In the genomic region with DNA sequence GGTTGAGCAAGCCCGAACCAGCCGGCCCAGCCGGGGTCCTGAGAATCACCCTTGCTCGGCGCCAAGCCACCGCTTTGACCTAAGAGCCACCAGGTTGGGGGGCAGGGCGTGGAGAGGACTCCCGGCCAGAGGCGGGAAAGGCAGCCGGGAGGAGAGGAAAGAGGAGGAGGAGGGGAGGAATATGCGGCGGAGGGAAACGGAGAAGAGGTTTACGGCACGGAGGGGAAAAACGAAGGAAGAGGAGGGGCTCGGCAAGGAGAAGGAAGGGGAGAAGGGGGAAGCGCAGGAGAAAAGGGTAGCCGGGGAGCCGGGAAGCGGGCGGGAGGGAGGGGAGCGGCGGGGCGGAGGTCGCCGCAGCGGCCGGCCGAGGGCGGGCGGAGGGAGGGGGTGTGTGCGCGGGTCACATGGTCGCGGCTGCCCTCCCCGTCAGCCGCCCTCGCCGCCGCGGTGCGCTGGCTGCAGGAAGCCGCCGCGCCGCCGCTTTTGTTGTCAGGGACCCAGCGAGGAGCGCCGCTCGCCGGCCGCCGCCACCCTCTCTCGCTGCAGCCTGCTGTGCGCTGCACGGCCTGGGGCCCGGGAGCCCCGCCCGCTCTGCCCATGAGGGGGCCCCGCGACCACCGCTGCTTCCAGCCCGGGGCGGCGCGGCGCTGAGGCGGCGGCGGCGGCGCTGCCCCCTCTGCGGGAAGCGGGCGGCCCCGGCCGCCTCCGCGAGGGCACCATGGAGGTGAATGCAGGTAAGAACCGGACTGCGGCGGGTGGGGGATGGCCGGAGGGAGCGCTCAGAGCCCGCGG, we compare ENCODE assay signal across 8 cellular contexts. TPM values are rescaled to one million over a fixed set of nuclear protein-coding genes. Genes with fewer than 3 reads are reported as not detected.
DNase-seq lines count a peak whose midpoint lies in the region; ATAC-seq and TF ChIP-seq lines count a peak whose summit lies in the region.

NR1D2 (plus strand) TSS at position 426 of the 792 bp plus-strand sequence; CDS start at position 719, 293 bp downstream.

- DNase-seq in AG04449 (ENCODE audit: low read depth, low spot score) (no peak), NCI-H2196 treated with DMSO at 0.1 percent for 48 hours (lab: John Stamatoyannopoulos, UW; ENCODE audit: unreplicated experiment) (peak; percentile 42), colonic mucosa (peak; percentile 87), left kidney (ENCODE audit: low read depth, low spot score) (peak; percentile 94)
- peak; percentile 79 for DNase-seq in activated CD4-positive, alpha-beta T cell treated with anti-CD3 and anti-CD28 coated beads for 48 hours
- DNase-seq in stimulated activated CD4-positive, alpha-beta T cell treated with anti-CD3 and anti-CD28 coated beads, Interleukin-1b, Interleukin-23, amount 100 ng/mL, for 48 hours = peak; percentile 67

- H3K27ac ChIP-seq in colonic mucosa = peak within 1 kb of the TSS; percentile 96

- peak within 1 kb of the TSS; percentile 87 to 89 for H3K9ac ChIP-seq in colonic mucosa (ENCODE audit: low read depth in 2 of 2, low read length in 2 of 2)

- H3K27me3 ChIP-seq in colonic mucosa = no peaks in the 10 kb centered on the region

- POLR2A ChIA-PET in AG04449 (lab: Yijun Ruan, JAX) = no interaction called here

- ATAC-seq in GM18519 (IDR thresholded peaks at IDR 0.05; ENCODE audit: low FRiP score, unreplicated experiment) = peak; percentile 37
- ATAC-seq in HG03039 (IDR thresholded peaks at IDR 0.05; ENCODE audit: unreplicated experiment) = peak; percentile 45

- H3K4me1 ChIP-seq in colonic mucosa = peaks cover 4% of the 10 kb centered on the region

- H3K4me3 ChIP-seq in AG04449 (ENCODE audit: low read depth, low read length) (peak within 1 kb of the TSS; percentile 90), colonic mucosa (peak within 1 kb of the TSS; percentile 71)

- TF ChIP-seq CTCF in AG04449 (IDR thresholded peaks at IDR 0.05; ENCODE audit: insufficient read depth, low read length, missing control alignments) (no peak), colonic mucosa (IDR thresholded peaks at IDR 0.05) (no peak)

- CTCF ChIA-PET in AG04449 (lab: Yijun Ruan, JAX) = no interaction called here

- H3K9me3 ChIP-seq in colonic mucosa = no peaks in the 10 kb centered on the region

- H3K36me3 ChIP-seq in colonic mucosa = no peaks in the 10 kb centered on the region

- intact Hi-C loops in colonic mucosa (cut with DNase I) = no loop called here

RNA-seq across cellular contexts. Expression of gene NR1D2, which starts in this region (rescaled TPM):
- 10 to 100 TPM in 1 of 2 donors, 1 to 10 TPM in 1; 9.8 to 41.9 TPM for total RNA-seq in colonic mucosa
